Comparison of ENCODE assay signal across 9 cellular contexts in genomic region chr13:95296326-95296939, GRCh38. TPM values are rescaled to one million over a fixed set of nuclear protein-coding genes. Genes with fewer than 3 reads are reported as not detected.
DNase-seq lines count a peak whose midpoint lies in the region; ATAC-seq and TF ChIP-seq lines count a peak whose summit lies in the region.
"Had no signal": no experiment of that assay in that cellular context is flagged by ENCODE, and none has a peak within 500 bp of the region (broad histone marks: within the 10 kb centered on the region; RNA-seq: fewer than 3 reads in every experiment).

No MANE protein-coding gene starts in this region.

- no peak overlapping the region for H3K4me2 ChIP-seq in neural cell (ENCODE audit: low read length)

- no peaks in the 10 kb centered on the region for H3K9me3 ChIP-seq in neural cell (ENCODE audit: low read length)

- in situ Hi-C loops in KBM-7 (cut with MboI; ENCODE audit: low pct_unique_long_range_greater_than_20kb, low sequenced_read_pairs): no loop called here

- TF ChIP-seq EP300 in neural cell (conservative IDR thresholded peaks at IDR 0.05; ENCODE audit: poor library complexity, severe bottlenecking): no peak

- H3K27me3 ChIP-seq in neural cell (ENCODE audit: insufficient read depth, low read depth, low read length): no peaks in the 10 kb centered on the region

- no peaks in the 10 kb centered on the region for H3K9me2 ChIP-seq in neural cell (ENCODE audit: insufficient read depth, low read length)

- no peak for TF ChIP-seq RAD21 in neural cell (conservative IDR thresholded peaks at IDR 0.05)

- H3K9ac ChIP-seq in neural cell (ENCODE audit: low read length): no peak overlapping the region

- no peaks in the 10 kb centered on the region for H4K20me1 ChIP-seq in neural cell (ENCODE audit: insufficient read depth)

- H3K36me3 ChIP-seq in neural cell (ENCODE audit: insufficient read depth, low read length): no peaks in the 10 kb centered on the region

- DNase-seq in activated naive CD4-positive, alpha-beta T cell treated with Interleukin-2 at 50 U/mL for 16 hours: peak; percentile 16
- DNase-seq in activated naive CD4-positive, alpha-beta T cell treated with anti-CD3 and anti-CD28 coated beads, Interleukin-2, amount 50 U/mL, for 16 hours: no peak
- DNase-seq in RPMI7951 (ENCODE audit: low read depth): peak; percentile 34
- DNase-seq in dermis blood vessel endothelial cell: peak; percentile 76
- no peak for DNase-seq in KBM-7
- no peak for DNase-seq in sciatic nerve (ENCODE audit: low spot score)

- TF ChIP-seq CTCF in neural cell (IDR thresholded peaks at IDR 0.05; ENCODE audit: poor library complexity, severe bottlenecking): peak; percentile 34

- ATAC-seq in HG03175 (IDR thresholded peaks at IDR 0.05; ENCODE audit: unreplicated experiment) (no peak), sciatic nerve (no peak)

- H3F3A ChIP-seq in neural cell (ENCODE audit: insufficient read depth, low read length, poor library complexity, severe bottlenecking): no peaks in the 10 kb centered on the region

- no peak overlapping the region for H3K4me3 ChIP-seq in neural cell (ENCODE audit: low read length)
- H3K4me3 ChIP-seq: skin epidermis had no signal

- no peaks in the 10 kb centered on the region for H3K79me2 ChIP-seq in neural cell (replicated peaks; ENCODE audit: insufficient read depth, low read length)

- intact Hi-C loops in sciatic nerve (cut with DNase I): no loop called here

- H3K27ac ChIP-seq in neural cell (ENCODE audit: low read length): no peak overlapping the region
- H3K27ac ChIP-seq: skin epidermis had no signal

- H2AFZ ChIP-seq in neural cell (ENCODE audit: low read depth, low read length): no peak overlapping the region

TF ChIP-seq in neural cell, 6 proteins besides CTCF, POLR2A, EP300 and RAD21:
- TF ChIP-seq EZH2 (IDR thresholded peaks at IDR 0.05; ENCODE audit: borderline replicate concordance, insufficient read depth, low read length, poor library complexity, severe bottlenecking) (no peak), MXI1 (conservative IDR thresholded peaks at IDR 0.05; ENCODE audit: poor library complexity, severe bottlenecking) (no peak), SMC3 (conservative IDR thresholded peaks at IDR 0.05; ENCODE audit: poor library complexity) (no peak), REST (IDR thresholded peaks at IDR 0.05; ENCODE audit: borderline replicate concordance) (no peak), TAF1 (IDR thresholded peaks at IDR 0.05; ENCODE audit: low read depth) (no peak), POLR2AphosphoS5 (IDR thresholded peaks at IDR 0.05) (no peak)

RNA-seq across cellular contexts. Expression of gene ABCC4, which starts 4.8 kb away (rescaled TPM):
- 6.7 and 7.6 TPM in 2 replicates for total RNA-seq in RPMI7951 (2014; rRNA removed; shearing (Covaris generic))
- total RNA-seq in dermis blood vessel endothelial cell: 6.1 and 9.8 TPM in 2 replicates
- 2.4 and 2.7 TPM in 2 replicates for polyA plus RNA-seq in neural cell
- 8.8 and 11.2 TPM in 2 replicates for polyA minus RNA-seq in neural cell
- total RNA-seq in sciatic nerve: 12.0 TPM

Comparison
In these comparisons a context has a peak if more than half of its experiments do, and no peak if none do; other contexts are left out.
1. DNase-seq: peak in activated naive CD4-positive, alpha-beta T cell treated with Interleukin-2 at 50 U/mL for 16 hours (single experiment), RPMI7951 (single experiment) and dermis blood vessel endothelial cell (single experiment); none in activated naive CD4-positive, alpha-beta T cell treated with anti-CD3 and anti-CD28 coated beads, Interleukin-2, amount 50 U/mL, for 16 hours (single experiment), KBM-7 (single experiment) and sciatic nerve (single experiment).